24 cellular contexts compared by ENCODE assay signal in the genomic region with DNA sequence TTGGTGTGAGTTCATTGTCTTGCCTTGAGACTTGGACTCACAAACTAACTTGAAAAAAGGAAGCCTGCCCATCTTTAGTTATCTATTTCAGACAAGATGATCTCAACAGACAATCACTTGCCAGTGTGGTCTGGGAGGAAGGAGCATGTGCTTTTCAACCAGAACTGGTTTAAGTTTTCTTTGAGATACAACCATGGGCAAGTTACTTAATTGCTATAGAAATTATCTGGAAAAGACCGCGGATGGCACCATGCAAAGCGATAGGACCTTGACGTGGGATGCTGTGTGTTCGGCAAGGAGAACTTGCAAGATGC.
DNase-seq lines count a peak whose midpoint lies in the region; ATAC-seq and TF ChIP-seq lines count a peak whose summit lies in the region.
"Had no signal": no experiment of that assay in that cellular context is flagged by ENCODE, and none has a peak within 500 bp of the region (broad histone marks: within the 10 kb centered on the region; RNA-seq: fewer than 3 reads in every experiment).

No MANE protein-coding gene starts in this region.

- H2AFZ ChIP-seq in neuronal stem cell (ENCODE audit: low read length) (no peak overlapping the region), trophoblast cell (ENCODE audit: insufficient read depth, low read length, poor library complexity) (no peak overlapping the region)

- peaks cover 42% of the 10 kb centered on the region for H3K4me1 Mint-ChIP-seq in activated naive CD4-positive, alpha-beta T cell treated with anti-CD3 and anti-CD28 coated beads, Interleukin-2, amount 50 U/mL, for 24 hours
- peaks cover 47% of the 10 kb centered on the region for H3K4me1 Mint-ChIP-seq in activated naive CD8-positive, alpha-beta T cell treated with anti-CD3 and anti-CD28 coated beads, Interleukin-2, amount 10 ng/mL, durations not matched to agents 7 days and 5 days
- H3K4me1 Mint-ChIP-seq: naive B cell had no signal

- H3K27me3 ChIP-seq in neuronal stem cell (ENCODE audit: control insufficient read depth in 3 of 3, insufficient read depth in 3 of 3, low read depth in 1 of 3, low read length in 3 of 3), result no peaks in the 10 kb centered on the region
- H3K27me3 ChIP-seq in trophoblast cell (ENCODE audit: insufficient read depth, low read length), result no peaks in the 10 kb centered on the region
- H3K27me3 ChIP-seq: BLaER1 treated with 17β-estradiol and CSF1 and Interleukin-3, amounts not matched to agents 10 nM and 100 nM; brain microvascular endothelial cell; heart right ventricle; sigmoid colon; upper lobe of left lung had no signal

- peak; percentile 57 for DNase-seq in DMS53 treated with DMSO at 0.1 percent for 48 hours (lab: John Stamatoyannopoulos, UW; ENCODE audit: unreplicated experiment)
- DNase-seq in DMS53 (lab: John Stamatoyannopoulos, UW), result no peak
- DNase-seq in activated naive CD4-positive, alpha-beta T cell treated with Interleukin-2 at 50 U/mL for 16 hours, result no peak
- DNase-seq in activated naive CD8-positive, alpha-beta T cell treated with anti-CD3 and anti-CD28 coated beads, Interleukin-2, amount 10 ng/mL, durations not matched to agents 7 days and 5 days, result no peak
- DNase-seq in neuronal stem cell (ENCODE audit: low spot score), result no peak
- DNase-seq in trophoblast cell, result no peak
- DNase-seq: amygdala, brain microvascular endothelial cell, EL, foreskin melanocyte, GOT3, heart right ventricle, naive B cell, NCI-H1436, NCI-H2107, sigmoid colon, SK-N-SH, upper lobe of left lung had no signal

- H3K27ac ChIP-seq in neuronal stem cell (replicated peaks; ENCODE audit: low read length), result no peak overlapping the region
- H3K27ac ChIP-seq in trophoblast cell (ENCODE audit: low read depth, low read length), result no peak overlapping the region
- H3K27ac ChIP-seq: 22Rv1; BLaER1 treated with 17β-estradiol and CSF1 and Interleukin-3, amounts not matched to agents 10 nM and 100 nM; brain microvascular endothelial cell; heart right ventricle; sigmoid colon; upper lobe of left lung had no signal

- no peak overlapping the region for H4K12ac ChIP-seq in trophoblast cell (ENCODE audit: low read depth, low read length)

- H2BK5ac ChIP-seq in neuronal stem cell (ENCODE audit: low read length) (no peak overlapping the region), trophoblast cell (ENCODE audit: low read depth, low read length, poor library complexity) (no peak overlapping the region)

- no peak overlapping the region for H3K14ac ChIP-seq in neuronal stem cell (ENCODE audit: low read length)
- no peak overlapping the region for H3K14ac ChIP-seq in trophoblast cell (ENCODE audit: low read length)

- no peak overlapping the region for H3K4ac ChIP-seq in neuronal stem cell (ENCODE audit: low read length)
- H3K4ac ChIP-seq in trophoblast cell (ENCODE audit: low read depth, low read length), result no peak overlapping the region

- H3K36me3 ChIP-seq in neuronal stem cell (replicated peaks in 1 of 2; ENCODE audit: control insufficient read depth in 2 of 2, insufficient read depth in 2 of 2, low read length in 2 of 2) (peaks cover 21 to 99% of the 10 kb centered on the region in 2 donors), trophoblast cell (ENCODE audit: control insufficient read depth in 1 of 2, insufficient read depth in 2 of 2, low read length in 2 of 2) (peaks cover 18 to 31% of the 10 kb centered on the region in 2 experiments)
- H3K36me3 ChIP-seq: brain microvascular endothelial cell, heart right ventricle, sigmoid colon had no signal

- no peak for TF ChIP-seq POLR2A in GM18505 (IDR thresholded peaks at IDR 0.05; ENCODE audit: borderline replicate concordance, extremely low read depth, insufficient read depth, insufficient read length)

- H2BK12ac ChIP-seq in neuronal stem cell (ENCODE audit: low read length), result no peak overlapping the region
- no peak overlapping the region for H2BK12ac ChIP-seq in trophoblast cell (ENCODE audit: low read length)

- peak overlapping the region; percentile 87 for H3K4me3 Mint-ChIP-seq in activated naive CD4-positive, alpha-beta T cell treated with anti-CD3 and anti-CD28 coated beads, Interleukin-2, amount 50 U/mL, for 24 hours
- H3K4me3 Mint-ChIP-seq in activated naive CD8-positive, alpha-beta T cell treated with anti-CD3 and anti-CD28 coated beads, Interleukin-2, amount 10 ng/mL, durations not matched to agents 7 days and 5 days, result peak overlapping the region; percentile 72
- H3K4me3 Mint-ChIP-seq: naive B cell had no signal

- POLR2A ChIA-PET in activated naive CD8-positive, alpha-beta T cell treated with anti-CD3 and anti-CD28 coated beads, Interleukin-2, amount 10 ng/mL, durations not matched to agents 7 days and 5 days (lab: Charles Lee), result interaction anchor here (0.7 to 1.8 kb wide), 5 partner anchors 13 to 215 kb away, joined by 3 to 13 read pairs (median 7); a partner anchor contains a TSS

- H4K91ac ChIP-seq in neuronal stem cell (ENCODE audit: low read depth, low read length, poor library complexity) (no peak overlapping the region), trophoblast cell (ENCODE audit: low read depth, low read length) (no peak overlapping the region)

- no peak overlapping the region for H2AK5ac ChIP-seq in neuronal stem cell (ENCODE audit: low read depth, low read length)
- no peak overlapping the region for H2AK5ac ChIP-seq in trophoblast cell (ENCODE audit: low read length)

- no peak overlapping the region for H2BK15ac ChIP-seq in neuronal stem cell (ENCODE audit: low read length)

- H3K4me2 ChIP-seq in neuronal stem cell (ENCODE audit: insufficient read depth, low read length, poor library complexity, severe bottlenecking), result no peak overlapping the region
- no peak overlapping the region for H3K4me2 ChIP-seq in trophoblast cell (ENCODE audit: low read length)
- H3K4me2 ChIP-seq: BLaER1 treated with 17β-estradiol and CSF1 and Interleukin-3, amounts not matched to agents 10 nM and 100 nM; SK-N-SH had no signal

- H3K18ac ChIP-seq in neuronal stem cell (ENCODE audit: low read length), result no peak overlapping the region
- no peak overlapping the region for H3K18ac ChIP-seq in trophoblast cell (ENCODE audit: low read length)

- no peaks in the 10 kb centered on the region for H3K79me2 ChIP-seq in trophoblast cell (ENCODE audit: control insufficient read depth, insufficient read depth, low read length, poor library complexity)

- no peak overlapping the region for H3K27ac Mint-ChIP-seq in activated naive CD4-positive, alpha-beta T cell treated with anti-CD3 and anti-CD28 coated beads, Interleukin-2, amount 50 U/mL, for 24 hours
- peak overlapping the region; percentile 89 for H3K27ac Mint-ChIP-seq in activated naive CD8-positive, alpha-beta T cell treated with anti-CD3 and anti-CD28 coated beads, Interleukin-2, amount 10 ng/mL, durations not matched to agents 7 days and 5 days
- H3K27ac Mint-ChIP-seq: naive B cell had no signal

- no peak overlapping the region for H2BK120ac ChIP-seq in neuronal stem cell (ENCODE audit: low read depth, low read length)
- H2BK120ac ChIP-seq in trophoblast cell (ENCODE audit: insufficient read depth, low read length, poor library complexity), result no peak overlapping the region

- H3K36me3 Mint-ChIP-seq in activated naive CD4-positive, alpha-beta T cell treated with anti-CD3 and anti-CD28 coated beads, Interleukin-2, amount 50 U/mL, for 24 hours, result no peaks in the 10 kb centered on the region
- peaks cover 10% of the 10 kb centered on the region for H3K36me3 Mint-ChIP-seq in activated naive CD8-positive, alpha-beta T cell treated with anti-CD3 and anti-CD28 coated beads, Interleukin-2, amount 10 ng/mL, durations not matched to agents 7 days and 5 days
- H3K36me3 Mint-ChIP-seq: naive B cell had no signal

- peak; percentile 2 for ATAC-seq in activated naive CD8-positive, alpha-beta T cell treated with anti-CD3 and anti-CD28 coated beads, Interleukin-2, amount 10 ng/mL, durations not matched to agents 7 days and 5 days (ENCODE audit: low read depth)
- no peak for ATAC-seq in GM18505 (IDR thresholded peaks at IDR 0.05; ENCODE audit: unreplicated experiment)
- ATAC-seq: heart right ventricle, HepG2, Right ventricle myocardium inferior had no signal

- no peaks in the 10 kb centered on the region for H3K27me3 Mint-ChIP-seq in activated naive CD4-positive, alpha-beta T cell treated with anti-CD3 and anti-CD28 coated beads, Interleukin-2, amount 50 U/mL, for 24 hours
- peaks cover 10% of the 10 kb centered on the region for H3K27me3 Mint-ChIP-seq in activated naive CD8-positive, alpha-beta T cell treated with anti-CD3 and anti-CD28 coated beads, Interleukin-2, amount 10 ng/mL, durations not matched to agents 7 days and 5 days

- no peaks in the 10 kb centered on the region for H3K9me3 ChIP-seq in neuronal stem cell (replicated peaks in 1 of 2; ENCODE audit: control insufficient read depth in 2 of 2, insufficient read depth in 1 of 2, low read depth in 1 of 2, low read length in 2 of 2)
- no peaks in the 10 kb centered on the region for H3K9me3 ChIP-seq in trophoblast cell (ENCODE audit: insufficient read depth, low read depth, low read length)
- H3K9me3 ChIP-seq: BLaER1 treated with 17β-estradiol and CSF1 and Interleukin-3, amounts not matched to agents 10 nM and 100 nM; heart right ventricle; sigmoid colon; SK-N-SH; upper lobe of left lung had no signal

- H3K9ac ChIP-seq in neuronal stem cell (ENCODE audit: low read depth, low read length, poor library complexity), result no peak overlapping the region
- H3K9ac ChIP-seq in trophoblast cell (ENCODE audit: low read length), result no peak overlapping the region
- H3K9ac ChIP-seq: BLaER1 treated with 17β-estradiol and CSF1 and Interleukin-3, amounts not matched to agents 10 nM and 100 nM; SK-N-SH had no signal

- no CpG with 5 or more reads among the region's 5 CpGs for WGBS in neuronal stem cell (ENCODE audit: extremely low coverage in 2 of 2, insufficient read length in 2 of 2, insufficient replicate concordance in 1 of 2), 2 donors
- WGBS in trophoblast cell (ENCODE audit: extremely low coverage, insufficient coverage, insufficient read length), result no CpG with 5 or more reads among the region's 5 CpGs

- H3K9me3 Mint-ChIP-seq in activated naive CD4-positive, alpha-beta T cell treated with anti-CD3 and anti-CD28 coated beads, Interleukin-2, amount 50 U/mL, for 24 hours, result no peaks in the 10 kb centered on the region
- H3K9me3 Mint-ChIP-seq in activated naive CD8-positive, alpha-beta T cell treated with anti-CD3 and anti-CD28 coated beads, Interleukin-2, amount 10 ng/mL, durations not matched to agents 7 days and 5 days, result no peaks in the 10 kb centered on the region

- H3K23ac ChIP-seq in neuronal stem cell (ENCODE audit: low read depth, low read length, poor library complexity), result no peak overlapping the region
- H3K23ac ChIP-seq in trophoblast cell (ENCODE audit: low read length), result no peak overlapping the region

- H3K4me1 ChIP-seq in neuronal stem cell (ENCODE audit: control insufficient read depth in 2 of 2, insufficient read depth in 1 of 2, low read depth in 1 of 2, low read length in 2 of 2) (no peaks in the 10 kb centered on the region), trophoblast cell (ENCODE audit: control insufficient read depth in 1 of 2, insufficient read depth in 2 of 2, low read length in 2 of 2) (no peaks in the 10 kb centered on the region)
- H3K4me1 ChIP-seq: BLaER1 treated with 17β-estradiol and CSF1 and Interleukin-3, amounts not matched to agents 10 nM and 100 nM; heart right ventricle; sigmoid colon had no signal

- H3K4me3 ChIP-seq in neuronal stem cell (ENCODE audit: low read length in 2 of 2) (no peak overlapping the region), trophoblast cell (ENCODE audit: low read depth, low read length) (no peak overlapping the region)
- H3K4me3 ChIP-seq: BLaER1 treated with 17β-estradiol and CSF1 and Interleukin-3, amounts not matched to agents 10 nM and 100 nM; heart right ventricle; sigmoid colon; upper lobe of left lung had no signal

- H4K8ac ChIP-seq in neuronal stem cell (ENCODE audit: low read depth, low read length) (no peak overlapping the region), trophoblast cell (ENCODE audit: low read depth, low read length) (no peak overlapping the region)

- H3K79me1 ChIP-seq in neuronal stem cell (ENCODE audit: low read depth, low read length) (no peaks in the 10 kb centered on the region), trophoblast cell (ENCODE audit: low read length) (no peaks in the 10 kb centered on the region)
